In the genomic region with DNA sequence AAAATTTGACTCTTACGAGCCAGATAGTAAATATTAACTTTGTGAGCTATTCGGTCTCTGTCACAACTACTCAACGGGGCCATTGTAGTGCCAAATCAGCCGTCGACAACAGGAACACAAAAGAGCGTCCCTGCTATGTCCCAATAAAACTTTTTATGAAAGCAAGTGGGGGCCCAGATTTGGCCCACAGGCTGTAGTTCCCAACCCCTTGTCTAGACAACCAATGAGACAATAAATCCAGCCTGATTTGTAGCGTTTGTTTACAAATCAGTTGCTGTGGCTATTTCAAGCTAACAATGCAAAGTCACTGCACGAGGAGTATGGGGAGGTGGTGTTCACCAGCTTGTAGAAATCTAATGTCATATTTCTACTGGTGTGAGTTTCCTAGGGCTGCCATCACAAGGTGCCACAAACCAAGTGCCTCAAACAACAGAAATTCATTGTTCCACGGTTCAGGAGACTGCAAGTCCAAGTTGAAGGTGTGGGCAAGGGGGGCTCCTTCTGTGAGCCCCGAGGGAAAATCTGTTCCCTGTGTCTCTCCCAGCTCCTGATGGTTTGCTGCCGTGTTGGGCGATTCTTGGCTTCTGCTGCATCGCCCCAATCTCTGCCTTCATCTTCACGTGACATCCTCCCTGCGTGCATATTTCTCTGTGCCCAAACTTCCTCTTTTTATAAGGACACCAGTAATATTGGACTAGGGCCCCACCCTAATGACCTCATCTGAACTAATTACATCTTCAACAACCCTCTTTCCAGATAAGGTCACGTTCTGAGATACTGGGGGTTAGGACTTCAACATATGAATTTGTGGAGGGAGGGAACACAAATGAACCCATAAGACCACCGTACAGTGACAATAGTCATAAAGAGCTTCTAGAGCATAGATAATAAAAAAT, we compare ENCODE assay signal across 1 cellular context.
TF ChIP-seq lines count a peak whose summit lies in the region.

No MANE protein-coding gene starts in this region.

TF ChIP-seq in K562, 482 proteins besides CTCF, POLR2A, EP300 and RAD21 (continued from another document and continues in another):
- TF ChIP-seq, protein P1, sequence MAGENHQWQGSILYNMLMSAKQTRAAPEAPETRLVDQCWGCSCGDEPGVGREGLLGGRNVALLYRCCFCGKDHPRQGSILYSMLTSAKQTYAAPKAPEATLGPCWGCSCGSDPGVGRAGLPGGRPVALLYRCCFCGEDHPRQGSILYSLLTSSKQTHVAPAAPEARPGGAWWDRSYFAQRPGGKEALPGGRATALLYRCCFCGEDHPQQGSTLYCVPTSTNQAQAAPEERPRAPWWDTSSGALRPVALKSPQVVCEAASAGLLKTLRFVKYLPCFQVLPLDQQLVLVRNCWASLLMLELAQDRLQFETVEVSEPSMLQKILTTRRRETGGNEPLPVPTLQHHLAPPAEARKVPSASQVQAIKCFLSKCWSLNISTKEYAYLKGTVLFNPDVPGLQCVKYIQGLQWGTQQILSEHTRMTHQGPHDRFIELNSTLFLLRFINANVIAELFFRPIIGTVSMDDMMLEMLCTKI (IDR thresholded peaks at IDR 0.05; ENCODE audit: partially characterized antibody) = no peak
- no peak for TF ChIP-seq POU5F1 (IDR thresholded peaks at IDR 0.05; ENCODE audit: borderline replicate concordance, low read depth, low read length, partially characterized antibody)
- no peak for TF ChIP-seq TAF1 (IDR thresholded peaks at IDR 0.05; ENCODE audit: control insufficient read depth, extremely low read depth, insufficient read depth, low read length, severe bottlenecking)
- no peak for TF ChIP-seq MTA2 (IDR thresholded peaks at IDR 0.05; ENCODE audit: low read depth)
- no peak for TF ChIP-seq FOXK1 (CRISPR knock-in tag; IDR thresholded peaks at IDR 0.05; ENCODE audit: borderline replicate concordance)
- TF ChIP-seq SPI1 (IDR thresholded peaks at IDR 0.05; ENCODE audit: borderline replicate concordance, low read depth, low read length) = peak; percentile 78; the same call in 1 of the 2 replicates
- no peak for TF ChIP-seq HNRNPLL (IDR thresholded peaks at IDR 0.05; ENCODE audit: low read depth, low read length, poor library complexity, severe bottlenecking)
- TF ChIP-seq, protein P2, sequence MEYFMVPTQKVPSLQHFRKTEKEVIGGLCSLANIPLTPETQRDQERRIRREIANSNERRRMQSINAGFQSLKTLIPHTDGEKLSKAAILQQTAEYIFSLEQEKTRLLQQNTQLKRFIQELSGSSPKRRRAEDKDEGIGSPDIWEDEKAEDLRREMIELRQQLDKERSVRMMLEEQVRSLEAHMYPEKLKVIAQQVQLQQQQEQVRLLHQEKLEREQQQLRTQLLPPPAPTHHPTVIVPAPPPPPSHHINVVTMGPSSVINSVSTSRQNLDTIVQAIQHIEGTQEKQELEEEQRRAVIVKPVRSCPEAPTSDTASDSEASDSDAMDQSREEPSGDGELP (CRISPR knock-in tag; IDR thresholded peaks at IDR 0.05; ENCODE audit: borderline replicate concordance) = 0 out of 2 replicates have a peak, but pooled peaks have one; percentile 13
- no peak for TF ChIP-seq ZNF3 (CRISPR knock-in tag; IDR thresholded peaks at IDR 0.05)
- no peak for TF ChIP-seq ZNF551 (CRISPR knock-in tag; IDR thresholded peaks at IDR 0.05)
- no peak for TF ChIP-seq CBX3 (IDR thresholded peaks at IDR 0.05; ENCODE audit: borderline replicate concordance in 1 of 2, low read length in 2 of 2)
- 0 out of 2 replicates have a peak, but pooled peaks have one; percentile 17 for TF ChIP-seq ZBTB17 (CRISPR knock-in tag; IDR thresholded peaks at IDR 0.05)
- TF ChIP-seq CCAR2 (IDR thresholded peaks at IDR 0.05; ENCODE audit: low read depth, low read length) = no peak
- TF ChIP-seq ZNF384 (IDR thresholded peaks at IDR 0.05; ENCODE audit: low read depth, low read length) = no peak
- TF ChIP-seq GABPB1 (CRISPR knock-in tag; IDR thresholded peaks at IDR 0.05) = no peak
- TF ChIP-seq L3MBTL2 (IDR thresholded peaks at IDR 0.05) = peak; percentile 74; the same call in 1 of the 2 replicates
- TF ChIP-seq IFI16 (CRISPR knock-in tag; IDR thresholded peaks at IDR 0.05) = no peak
- TF ChIP-seq, protein P3, sequence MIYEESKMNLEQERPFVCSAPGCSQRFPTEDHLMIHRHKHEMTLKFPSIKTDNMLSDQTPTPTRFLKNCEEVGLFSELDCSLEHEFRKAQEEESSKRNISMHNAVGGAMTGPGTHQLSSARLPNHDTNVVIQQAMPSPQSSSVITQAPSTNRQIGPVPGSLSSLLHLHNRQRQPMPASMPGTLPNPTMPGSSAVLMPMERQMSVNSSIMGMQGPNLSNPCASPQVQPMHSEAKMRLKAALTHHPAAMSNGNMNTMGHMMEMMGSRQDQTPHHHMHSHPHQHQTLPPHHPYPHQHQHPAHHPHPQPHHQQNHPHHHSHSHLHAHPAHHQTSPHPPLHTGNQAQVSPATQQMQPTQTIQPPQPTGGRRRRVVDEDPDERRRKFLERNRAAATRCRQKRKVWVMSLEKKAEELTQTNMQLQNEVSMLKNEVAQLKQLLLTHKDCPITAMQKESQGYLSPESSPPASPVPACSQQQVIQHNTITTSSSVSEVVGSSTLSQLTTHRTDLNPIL (CRISPR knock-in tag; IDR thresholded peaks at IDR 0.05) = no peak
- no peak for TF ChIP-seq NFATC3 (IDR thresholded peaks at IDR 0.05)
- peak; percentile 93 for TF ChIP-seq JUND (IDR thresholded peaks at IDR 0.05; ENCODE audit: borderline replicate concordance, low read depth, low read length)
- TF ChIP-seq JUND (tag; IDR thresholded peaks at IDR 0.05; ENCODE audit: borderline replicate concordance, low read depth, low read length) = peak; percentile 96
- TF ChIP-seq CBX2 (IDR thresholded peaks at IDR 0.05; ENCODE audit: insufficient read depth, low read length, poor library complexity, severe bottlenecking) = no peak
- no peak for TF ChIP-seq ZNF75A (CRISPR knock-in tag; IDR thresholded peaks at IDR 0.05)
- no peak for TF ChIP-seq CBX8 (IDR thresholded peaks at IDR 0.05; ENCODE audit: borderline replicate concordance, extremely low read depth, low read depth, low read length, poor library complexity, severe bottlenecking)
- TF ChIP-seq ZNF79 (CRISPR knock-in tag; IDR thresholded peaks at IDR 0.05; ENCODE audit: low read depth) = no peak
- no peak for TF ChIP-seq ZNF785 (CRISPR knock-in tag; IDR thresholded peaks at IDR 0.05)
- no peak for TF ChIP-seq ZNF174 (CRISPR knock-in tag; IDR thresholded peaks at IDR 0.05)
- TF ChIP-seq, protein P4, sequence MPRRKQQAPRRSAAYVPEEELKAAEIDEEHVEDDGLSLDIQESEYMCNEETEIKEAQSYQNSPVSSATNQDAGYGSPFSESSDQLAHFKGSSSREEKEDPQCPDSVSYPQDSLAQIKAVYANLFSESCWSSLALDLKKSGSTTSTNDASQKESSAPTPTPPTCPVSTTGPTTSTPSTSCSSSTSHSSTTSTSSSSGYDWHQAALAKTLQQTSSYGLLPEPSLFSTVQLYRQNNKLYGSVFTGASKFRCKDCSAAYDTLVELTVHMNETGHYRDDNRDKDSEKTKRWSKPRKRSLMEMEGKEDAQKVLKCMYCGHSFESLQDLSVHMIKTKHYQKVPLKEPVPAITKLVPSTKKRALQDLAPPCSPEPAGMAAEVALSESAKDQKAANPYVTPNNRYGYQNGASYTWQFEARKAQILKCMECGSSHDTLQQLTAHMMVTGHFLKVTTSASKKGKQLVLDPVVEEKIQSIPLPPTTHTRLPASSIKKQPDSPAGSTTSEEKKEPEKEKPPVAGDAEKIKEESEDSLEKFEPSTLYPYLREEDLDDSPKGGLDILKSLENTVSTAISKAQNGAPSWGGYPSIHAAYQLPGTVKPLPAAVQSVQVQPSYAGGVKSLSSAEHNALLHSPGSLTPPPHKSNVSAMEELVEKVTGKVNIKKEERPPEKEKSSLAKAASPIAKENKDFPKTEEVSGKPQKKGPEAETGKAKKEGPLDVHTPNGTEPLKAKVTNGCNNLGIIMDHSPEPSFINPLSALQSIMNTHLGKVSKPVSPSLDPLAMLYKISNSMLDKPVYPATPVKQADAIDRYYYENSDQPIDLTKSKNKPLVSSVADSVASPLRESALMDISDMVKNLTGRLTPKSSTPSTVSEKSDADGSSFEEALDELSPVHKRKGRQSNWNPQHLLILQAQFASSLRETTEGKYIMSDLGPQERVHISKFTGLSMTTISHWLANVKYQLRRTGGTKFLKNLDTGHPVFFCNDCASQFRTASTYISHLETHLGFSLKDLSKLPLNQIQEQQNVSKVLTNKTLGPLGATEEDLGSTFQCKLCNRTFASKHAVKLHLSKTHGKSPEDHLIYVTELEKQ (CRISPR knock-in tag; IDR thresholded peaks at IDR 0.05) = no peak
- TF ChIP-seq SMARCE1 (IDR thresholded peaks at IDR 0.05) = peak; percentile 91; the same call in 1 of the 2 replicates
- no peak for TF ChIP-seq RFX5 (IDR thresholded peaks at IDR 0.05; ENCODE audit: low read depth, low read length)
- TF ChIP-seq CBFA2T3 (IDR thresholded peaks at IDR 0.05) = peak; percentile 38
- TF ChIP-seq POLR2AphosphoS2 (IDR thresholded peaks at IDR 0.05; ENCODE audit: low read length) = no peak
- TF ChIP-seq, protein P5, sequence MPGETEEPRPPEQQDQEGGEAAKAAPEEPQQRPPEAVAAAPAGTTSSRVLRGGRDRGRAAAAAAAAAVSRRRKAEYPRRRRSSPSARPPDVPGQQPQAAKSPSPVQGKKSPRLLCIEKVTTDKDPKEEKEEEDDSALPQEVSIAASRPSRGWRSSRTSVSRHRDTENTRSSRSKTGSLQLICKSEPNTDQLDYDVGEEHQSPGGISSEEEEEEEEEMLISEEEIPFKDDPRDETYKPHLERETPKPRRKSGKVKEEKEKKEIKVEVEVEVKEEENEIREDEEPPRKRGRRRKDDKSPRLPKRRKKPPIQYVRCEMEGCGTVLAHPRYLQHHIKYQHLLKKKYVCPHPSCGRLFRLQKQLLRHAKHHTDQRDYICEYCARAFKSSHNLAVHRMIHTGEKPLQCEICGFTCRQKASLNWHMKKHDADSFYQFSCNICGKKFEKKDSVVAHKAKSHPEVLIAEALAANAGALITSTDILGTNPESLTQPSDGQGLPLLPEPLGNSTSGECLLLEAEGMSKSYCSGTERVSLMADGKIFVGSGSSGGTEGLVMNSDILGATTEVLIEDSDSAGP (CRISPR knock-in tag; IDR thresholded peaks at IDR 0.05) = no peak
- TF ChIP-seq FOXP1 (CRISPR knock-in tag; IDR thresholded peaks at IDR 0.05) = no peak
- no peak for TF ChIP-seq ZNF146 (CRISPR knock-in tag; IDR thresholded peaks at IDR 0.05; ENCODE audit: unreplicated experiment)
- no peak for TF ChIP-seq GTF2E2 (tag; IDR thresholded peaks at IDR 0.05)
- TF ChIP-seq PRMT5 (CRISPR knock-in tag; IDR thresholded peaks at IDR 0.05) = no peak
- peak; percentile 59; the same call in 1 of the 2 replicates for TF ChIP-seq NCOA1 (IDR thresholded peaks at IDR 0.05; ENCODE audit: low read depth)
- no peak for TF ChIP-seq MAFG (tag; conservative IDR thresholded peaks at IDR 0.05)
- no peak for TF ChIP-seq ILF3 (IDR thresholded peaks at IDR 0.05; ENCODE audit: borderline replicate concordance)
- no peak for TF ChIP-seq PRPF4 (IDR thresholded peaks at IDR 0.05; ENCODE audit: insufficient read depth, low read depth, low read length, poor library complexity, severe bottlenecking)
- TF ChIP-seq, protein P6, sequence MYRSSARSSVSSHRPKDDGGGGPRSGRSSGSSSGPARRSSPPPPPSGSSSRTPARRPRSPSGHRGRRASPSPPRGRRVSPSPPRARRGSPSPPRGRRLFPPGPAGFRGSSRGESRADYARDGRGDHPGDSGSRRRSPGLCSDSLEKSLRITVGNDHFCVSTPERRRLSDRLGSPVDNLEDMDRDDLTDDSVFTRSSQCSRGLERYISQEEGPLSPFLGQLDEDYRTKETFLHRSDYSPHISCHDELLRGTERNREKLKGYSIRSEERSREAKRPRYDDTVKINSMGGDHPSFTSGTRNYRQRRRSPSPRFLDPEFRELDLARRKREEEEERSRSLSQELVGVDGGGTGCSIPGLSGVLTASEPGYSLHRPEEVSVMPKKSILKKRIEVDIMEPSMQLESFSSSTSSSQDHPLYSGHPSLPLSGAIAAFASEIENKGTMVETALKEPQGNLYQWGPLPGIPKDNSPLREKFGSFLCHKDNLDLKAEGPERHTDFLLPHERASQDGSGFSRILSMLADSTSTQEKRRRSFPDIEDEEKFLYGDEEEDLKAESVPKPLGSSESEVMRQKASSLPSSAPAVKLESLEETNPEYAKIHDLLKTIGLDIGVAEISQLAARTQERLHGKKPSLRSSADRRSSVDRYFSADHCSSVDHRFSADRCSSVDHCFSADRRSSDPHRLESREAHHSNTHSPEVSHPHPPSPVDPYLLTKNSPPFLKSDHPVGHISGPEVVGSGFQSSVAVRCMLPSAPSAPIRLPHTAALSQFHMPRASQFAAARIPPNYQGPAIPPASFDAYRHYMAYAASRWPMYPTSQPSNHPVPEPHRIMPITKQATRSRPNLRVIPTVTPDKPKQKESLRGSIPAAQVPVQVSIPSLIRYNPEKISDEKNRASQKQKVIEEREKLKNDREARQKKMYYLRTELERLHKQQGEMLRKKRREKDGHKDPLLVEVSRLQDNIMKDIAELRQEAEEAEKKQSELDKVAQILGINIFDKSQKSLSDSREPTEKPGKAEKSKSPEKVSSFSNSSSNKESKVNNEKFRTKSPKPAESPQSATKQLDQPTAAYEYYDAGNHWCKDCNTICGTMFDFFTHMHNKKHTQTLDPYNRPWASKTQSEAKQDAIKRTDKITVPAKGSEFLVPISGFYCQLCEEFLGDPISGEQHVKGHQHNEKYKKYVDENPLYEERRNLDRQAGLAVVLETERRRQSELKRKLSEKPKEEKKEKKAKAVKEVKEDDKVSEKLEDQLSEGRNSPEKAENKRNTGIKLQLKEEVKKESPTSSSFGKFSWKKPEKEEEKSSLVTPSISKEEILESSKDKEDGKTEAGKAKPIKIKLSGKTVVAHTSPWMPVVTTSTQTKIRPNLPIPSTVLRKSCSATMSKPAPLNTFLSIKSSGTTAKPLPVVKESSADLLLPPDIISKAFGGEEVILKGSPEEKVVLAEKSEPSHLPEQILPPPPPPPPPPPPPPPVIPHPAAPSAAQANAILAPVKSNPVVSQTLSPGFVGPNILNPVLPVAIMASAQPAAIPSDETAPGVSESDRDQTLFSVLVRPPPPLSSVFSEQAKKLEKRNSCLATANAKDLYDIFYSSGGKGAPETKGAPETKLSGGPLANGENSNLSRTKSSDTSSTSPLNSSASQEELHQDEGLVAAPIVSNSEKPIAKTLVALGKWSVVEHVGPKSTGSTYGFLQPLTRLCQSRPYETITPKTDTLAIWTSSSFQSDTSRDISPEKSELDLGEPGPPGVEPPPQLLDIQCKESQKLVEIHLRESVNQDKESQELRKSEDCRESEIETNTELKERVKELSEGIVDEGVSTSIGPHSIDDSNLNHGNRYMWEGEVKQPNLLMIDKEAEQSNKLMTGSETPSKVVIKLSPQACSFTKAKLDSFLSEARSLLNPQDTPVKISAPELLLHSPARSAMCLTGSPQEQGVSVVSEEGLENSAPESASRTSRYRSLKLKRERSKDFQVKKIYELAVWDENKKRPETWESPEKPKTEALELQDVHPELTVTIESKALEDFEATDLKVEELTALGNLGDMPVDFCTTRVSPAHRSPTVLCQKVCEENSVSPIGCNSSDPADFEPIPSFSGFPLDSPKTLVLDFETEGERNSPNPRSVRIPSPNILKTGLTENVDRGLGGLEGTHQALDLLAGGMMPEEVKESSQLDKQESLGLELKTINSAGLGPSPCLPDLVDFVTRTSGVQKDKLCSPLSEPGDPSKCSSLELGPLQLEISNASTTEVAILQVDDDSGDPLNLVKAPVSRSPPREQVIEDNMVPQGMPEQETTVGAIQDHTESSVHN (IDR thresholded peaks at IDR 0.05; ENCODE audit: borderline replicate concordance in 1 of 2, low read depth in 1 of 2) = peak; percentile 68 to 96; a peak in 2 of 4 replicates
- TF ChIP-seq ZNF584 (CRISPR knock-in tag; IDR thresholded peaks at IDR 0.05; ENCODE audit: low read depth) = no peak
